ENCODE assay signal across 8 cellular contexts in the genomic region with DNA sequence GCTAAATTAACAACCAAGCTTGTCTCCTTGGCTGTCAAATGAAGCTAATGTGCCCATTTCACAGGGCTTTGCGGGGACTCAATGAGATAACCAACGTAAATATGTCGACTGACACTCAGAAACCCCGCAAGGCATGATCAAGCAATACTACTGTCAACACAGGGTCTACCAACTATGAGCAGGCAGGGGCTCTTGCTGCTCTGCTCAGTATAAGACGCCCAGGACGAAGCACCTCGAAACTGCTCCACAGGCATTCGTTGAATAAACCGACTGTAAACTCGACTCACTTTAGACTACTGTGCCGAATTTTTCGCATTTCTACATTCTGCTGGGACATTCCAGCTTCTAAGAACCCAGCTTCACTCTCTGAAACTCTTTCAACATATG. TPM values are rescaled to one million over a fixed set of nuclear protein-coding genes. Genes with fewer than 3 reads are reported as not detected.
A peak's percentile ranks its signal among the peaks of the same experiment; 100 is the strongest.
DNase-seq lines count a peak whose midpoint lies in the region; ATAC-seq and TF ChIP-seq lines count a peak whose summit lies in the region.

No MANE protein-coding gene starts in this region.

- POLR2A ChIA-PET in naive thymus-derived CD8-positive, alpha-beta T cell (lab: Charles Lee): no interaction called here

- H3K27ac Mint-ChIP-seq in chondrocyte (ENCODE audit: unreplicated experiment): peak overlapping the region; percentile 96
- peak overlapping the region in 2 of 10 donors; percentile 75 to 76 for H3K27ac Mint-ChIP-seq in naive thymus-derived CD8-positive, alpha-beta T cell

- peak; percentile 3 for DNase-seq in Ammon's horn (ENCODE audit: low spot score)
- DNase-seq in chondrocyte (ENCODE audit: low spot score): no peak
- no peak for DNase-seq in naive thymus-derived CD8-positive, alpha-beta T cell
- no peak for DNase-seq in NOMO-1 treated with DMSO at 0.1 percent for 48 hours (lab: John Stamatoyannopoulos, UW; ENCODE audit: unreplicated experiment)
- no peak for DNase-seq in dedifferentiated amniotic fluid mesenchymal stem cell (ENCODE audit: extremely low spot score)

- H3K4me3 Mint-ChIP-seq in chondrocyte (ENCODE audit: unreplicated experiment): peak overlapping the region; percentile 98
- H3K4me3 Mint-ChIP-seq in naive thymus-derived CD8-positive, alpha-beta T cell: peak overlapping the region; percentile 77 to 92 (median 88)

- ATAC-seq in HG03045 (IDR thresholded peaks at IDR 0.05; ENCODE audit: unreplicated experiment) (peak; percentile 15), HG03565 (IDR thresholded peaks at IDR 0.05; ENCODE audit: unreplicated experiment) (no peak), HG02938 (IDR thresholded peaks at IDR 0.05; ENCODE audit: unreplicated experiment) (no peak)
- no peak for ATAC-seq in naive thymus-derived CD8-positive, alpha-beta T cell

- peaks cover 5% of the 10 kb centered on the region for H3K9me3 Mint-ChIP-seq in chondrocyte (ENCODE audit: low read depth)
- H3K9me3 Mint-ChIP-seq in naive thymus-derived CD8-positive, alpha-beta T cell: peaks cover 0 to 28% (median 16%) of the 10 kb centered on the region in 9 donors

- H3K4me1 Mint-ChIP-seq in chondrocyte (ENCODE audit: low read depth): peaks cover 21% of the 10 kb centered on the region
- peaks cover 6 to 10% (median 9%) of the 10 kb centered on the region in 4 donors for H3K4me1 Mint-ChIP-seq in naive thymus-derived CD8-positive, alpha-beta T cell

- TF ChIP-seq CTCF in chondrocyte (IDR thresholded peaks at IDR 0.05): no peak

- peaks cover 3% of the 10 kb centered on the region for H3K36me3 Mint-ChIP-seq in chondrocyte (ENCODE audit: low read depth)
- peaks cover 0 to 22% (median 0%) of the 10 kb centered on the region in 3 donors for H3K36me3 Mint-ChIP-seq in naive thymus-derived CD8-positive, alpha-beta T cell

- H3K27me3 Mint-ChIP-seq in chondrocyte (ENCODE audit: low read depth): no peaks in the 10 kb centered on the region
- peaks cover 11 to 68% (median 35%) of the 10 kb centered on the region in 5 donors for H3K27me3 Mint-ChIP-seq in naive thymus-derived CD8-positive, alpha-beta T cell

RNA-seq across cellular contexts. Expression of gene FEZF2, which starts 55.0 kb away (rescaled TPM):
- total RNA-seq in chondrocyte: not detected in 3 replicates
- not detected for total RNA-seq in naive thymus-derived CD8-positive, alpha-beta T cell
- not detected for polyA plus RNA-seq in naive thymus-derived CD8-positive, alpha-beta T cell
